ENCODE assay signal across 15 cellular contexts in the genomic region with DNA sequence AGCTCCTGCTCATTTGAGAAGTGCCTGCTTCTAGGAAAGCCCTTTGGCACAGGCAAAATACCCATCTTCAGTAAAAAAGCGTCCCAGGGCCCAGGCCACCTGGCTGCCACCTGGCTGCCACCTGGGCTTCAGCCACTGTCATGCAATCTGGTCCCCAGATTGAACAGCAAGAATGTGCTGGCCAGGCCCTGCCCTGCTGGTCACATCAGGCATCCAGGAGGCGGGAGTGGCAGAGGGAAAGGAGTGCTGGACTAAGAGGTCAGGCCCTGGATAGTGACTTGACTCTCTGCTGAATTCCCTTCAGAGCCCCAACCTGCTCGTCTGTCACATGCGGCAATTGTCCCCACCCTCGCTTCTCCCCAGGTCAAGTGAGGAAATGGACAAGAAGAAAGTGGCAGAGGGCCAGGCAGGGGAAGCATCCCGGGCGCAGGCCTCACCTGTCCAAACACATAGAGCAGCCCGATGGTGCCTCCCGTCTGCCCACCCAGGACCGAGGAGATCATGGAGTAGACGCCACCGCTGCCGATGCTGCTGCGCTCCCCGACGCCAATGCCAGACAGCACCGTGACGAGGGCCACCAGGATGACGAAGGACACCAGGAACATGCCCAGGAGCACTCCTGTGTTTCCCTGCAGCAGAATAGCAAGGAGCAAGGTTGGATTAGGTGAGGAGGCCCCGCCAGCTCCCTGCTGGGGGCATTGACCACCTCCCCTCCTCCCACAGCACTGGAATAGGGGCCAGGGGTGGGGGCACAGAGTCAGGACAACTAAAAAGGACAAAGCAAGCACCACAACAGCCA. TPM values are rescaled to one million over a fixed set of nuclear protein-coding genes. Genes with fewer than 3 reads are reported as not detected.
DNase-seq lines count a peak whose midpoint lies in the region; ATAC-seq, FAIRE-seq and TF ChIP-seq lines count a peak whose summit lies in the region.
"Had no signal": no experiment of that assay in that cellular context is flagged by ENCODE, and none has a peak within 500 bp of the region (broad histone marks: within the 10 kb centered on the region; RNA-seq: fewer than 3 reads in every experiment).

No MANE protein-coding gene starts in this region.

- no peak overlapping the region for H3K4me3 Mint-ChIP-seq in astrocyte (ENCODE audit: unreplicated experiment)
- no peak overlapping the region for H3K4me3 Mint-ChIP-seq in nephron progenitor cell
- H3K4me3 Mint-ChIP-seq: activated CD8-positive, alpha-beta T cell treated with anti-CD3 and anti-CD28 coated beads, Interleukin-2, amount 10 ng/mL, durations not matched to agents 7 days and 5 days; effector memory CD8-positive, alpha-beta T cell had no signal

- ATAC-seq in HG02571 (IDR thresholded peaks at IDR 0.05; ENCODE audit: unreplicated experiment) (peak; percentile 11), HG03457 (IDR thresholded peaks at IDR 0.05; ENCODE audit: unreplicated experiment) (no peak), esophagus mucosa (no peak)
- ATAC-seq: activated CD8-positive, alpha-beta T cell treated with anti-CD3 and anti-CD28 coated beads, Interleukin-2, amount 10 ng/mL, durations not matched to agents 7 days and 5 days; effector memory CD8-positive, alpha-beta T cell had no signal

- H2AFZ ChIP-seq in astrocyte (ENCODE audit: low read depth, low read length), result peak overlapping the region; percentile 35

- peaks cover 5 to 21% (median 15%) of the 10 kb centered on the region in 10 experiments for H3K4me1 ChIP-seq in BLaER1 treated with 17β-estradiol and CSF1 and Interleukin-3, amounts not matched to agents 10 nM and 100 nM
- peaks cover 8% of the 10 kb centered on the region for H3K4me1 ChIP-seq in astrocyte (ENCODE audit: insufficient read depth, low read length)
- H3K4me1 ChIP-seq: foreskin keratinocyte had no signal

- H3K27ac ChIP-seq in BLaER1 treated with 17β-estradiol and CSF1 and Interleukin-3, amounts not matched to agents 10 nM and 100 nM, result no peak overlapping the region
- H3K27ac ChIP-seq in astrocyte (ENCODE audit: low read depth, low read length), result no peak overlapping the region
- H3K27ac ChIP-seq: foreskin keratinocyte, KMS-11 had no signal

- H3K27me3 Mint-ChIP-seq in astrocyte (ENCODE audit: low read depth, unreplicated experiment) (peaks cover 7% of the 10 kb centered on the region), nephron progenitor cell (ENCODE audit: low read depth, poor library complexity) (peaks cover 3% of the 10 kb centered on the region)
- H3K27me3 Mint-ChIP-seq: effector memory CD8-positive, alpha-beta T cell had no signal

- no peaks in the 10 kb centered on the region for H3K27me3 ChIP-seq in BLaER1 treated with 17β-estradiol and CSF1 and Interleukin-3, amounts not matched to agents 10 nM and 100 nM
- no peaks in the 10 kb centered on the region for H3K27me3 ChIP-seq in astrocyte (ENCODE audit: insufficient read depth, low read length)
- H3K27me3 ChIP-seq: foreskin keratinocyte had no signal

- H3K27ac Mint-ChIP-seq in astrocyte (ENCODE audit: unreplicated experiment) (no peak overlapping the region), nephron progenitor cell (peak overlapping the region; percentile 82)
- H3K27ac Mint-ChIP-seq: activated CD8-positive, alpha-beta T cell treated with anti-CD3 and anti-CD28 coated beads, Interleukin-2, amount 10 ng/mL, durations not matched to agents 7 days and 5 days; effector memory CD8-positive, alpha-beta T cell had no signal

- H3K9me3 Mint-ChIP-seq in astrocyte (ENCODE audit: unreplicated experiment) (peaks cover 2% of the 10 kb centered on the region), nephron progenitor cell (no peaks in the 10 kb centered on the region)
- H3K9me3 Mint-ChIP-seq: effector memory CD8-positive, alpha-beta T cell had no signal

- TF ChIP-seq CTCF in astrocyte (IDR thresholded peaks at IDR 0.05; ENCODE audit: insufficient read depth, low read depth, low read length), result no peak
- no peak for TF ChIP-seq CTCF in nephron progenitor cell (IDR thresholded peaks at IDR 0.05)

- H3K9ac ChIP-seq in BLaER1 treated with 17β-estradiol and CSF1 and Interleukin-3, amounts not matched to agents 10 nM and 100 nM, result no peak overlapping the region
- no peak overlapping the region for H3K9ac ChIP-seq in astrocyte (ENCODE audit: low read length)
- H3K9ac ChIP-seq: KMS-11 had no signal

- no peak for DNase-seq in astrocyte (ENCODE audit: low read depth)
- DNase-seq in nephron progenitor cell, result peak; percentile 10
- DNase-seq in RKO (ENCODE audit: low spot score), result no peak
- no peak for DNase-seq in T-helper 9 cell
- DNase-seq: activated CD8-positive, alpha-beta T cell treated with anti-CD3 and anti-CD28 coated beads, Interleukin-2, amount 10 ng/mL, durations not matched to agents 7 days and 5 days; activated effector memory CD4-positive, alpha-beta T cell treated with Interleukin-2 at 50 U/mL for 16 hours; effector memory CD8-positive, alpha-beta T cell; NCI-H1694 treated with DMSO at 0.1 percent for 48 hours; Right ventricle myocardium superior had no signal

- H3K4me1 Mint-ChIP-seq in astrocyte (ENCODE audit: low read depth, unreplicated experiment) (peaks cover 8% of the 10 kb centered on the region), nephron progenitor cell (peaks cover 34% of the 10 kb centered on the region)

- H4K20me1 ChIP-seq in BLaER1 treated with 17β-estradiol and CSF1 and Interleukin-3, amounts not matched to agents 10 nM and 100 nM, result no peaks in the 10 kb centered on the region
- H4K20me1 ChIP-seq in astrocyte (ENCODE audit: insufficient read depth, low read length), result no peaks in the 10 kb centered on the region

- H3K79me2 ChIP-seq in astrocyte (ENCODE audit: insufficient read depth, low read length), result no peaks in the 10 kb centered on the region

- H3K36me3 Mint-ChIP-seq in astrocyte (ENCODE audit: low read depth, unreplicated experiment) (peaks cover 6% of the 10 kb centered on the region), nephron progenitor cell (ENCODE audit: low read depth) (peaks cover 4% of the 10 kb centered on the region)

- no peak overlapping the region for H3K4me3 ChIP-seq in BLaER1 treated with 17β-estradiol and CSF1 and Interleukin-3, amounts not matched to agents 10 nM and 100 nM
- H3K4me3 ChIP-seq in astrocyte (ENCODE audit: insufficient read depth, low read depth, low read length), result no peak overlapping the region

- no peaks in the 10 kb centered on the region for H3K9me3 ChIP-seq in BLaER1 treated with 17β-estradiol and CSF1 and Interleukin-3, amounts not matched to agents 10 nM and 100 nM (replicated peaks in 1 of 11)
- H3K9me3 ChIP-seq in astrocyte (ENCODE audit: insufficient read depth, low read depth, low read length), result no peaks in the 10 kb centered on the region

- H3K4me2 ChIP-seq in BLaER1 treated with 17β-estradiol and CSF1 and Interleukin-3, amounts not matched to agents 10 nM and 100 nM, result peak overlapping the region in 8 of 11 experiments; percentile 16 to 62 (median 44); a peak in 12 of 22 replicates
- H3K4me2 ChIP-seq in astrocyte (ENCODE audit: low read length), result no peak overlapping the region
- H3K4me2 ChIP-seq: KMS-11 had no signal

- FAIRE-seq in astrocyte (lab: Jason Lieb, UNC), result no peak

- no peaks in the 10 kb centered on the region for H3K36me3 ChIP-seq in BLaER1 treated with 17β-estradiol and CSF1 and Interleukin-3, amounts not matched to agents 10 nM and 100 nM
- peaks cover 4% of the 10 kb centered on the region for H3K36me3 ChIP-seq in astrocyte (ENCODE audit: insufficient read depth, low read length)

RNA-seq across cellular contexts. Expression of a gene that starts 25.5 kb away (rescaled TPM):
- total RNA-seq in astrocyte (4.2 and 4.4 TPM in 2 replicates), esophagus mucosa (7.7 TPM)
